31 cellular contexts compared by ENCODE assay signal in the genomic region with DNA sequence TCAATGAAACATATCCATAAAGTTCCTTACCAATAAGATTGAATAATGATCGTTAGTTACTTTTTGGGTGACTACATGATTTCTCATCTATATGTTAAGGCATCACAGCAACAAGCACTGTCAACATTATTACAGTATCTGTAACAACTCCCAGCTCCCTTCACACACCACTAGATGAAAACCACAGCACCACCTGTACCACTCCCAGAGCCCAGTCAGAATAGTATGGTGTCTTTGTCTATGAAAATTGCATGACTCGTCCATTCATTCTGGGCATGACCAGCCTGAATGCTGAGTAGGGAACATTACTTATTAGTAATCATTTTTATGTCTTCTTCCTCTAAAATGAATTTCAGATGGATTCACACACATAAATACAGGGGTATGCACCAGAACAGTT. TPM values are rescaled to one million over a fixed set of nuclear protein-coding genes. Genes with fewer than 3 reads are reported as not detected.
A peak's percentile ranks its signal among the peaks of the same experiment; 100 is the strongest.
DNase-seq lines count a peak whose midpoint lies in the region; ATAC-seq and TF ChIP-seq lines count a peak whose summit lies in the region.
"Had no signal": no experiment of that assay in that cellular context is flagged by ENCODE, and none has a peak within 500 bp of the region (broad histone marks: within the 10 kb centered on the region; RNA-seq: fewer than 3 reads in every experiment).

No MANE protein-coding gene starts in this region.

- H3K27me3 Mint-ChIP-seq in activated CD4-positive, alpha-beta T cell treated with anti-CD3 and anti-CD28 coated beads, Interleukin-2, amount 10 ng/mL, durations not matched to agents 24 days and 14 days = peaks cover 6% of the 10 kb centered on the region
- peaks cover 12% of the 10 kb centered on the region for H3K27me3 Mint-ChIP-seq in mesothelial cell of epicardium (ENCODE audit: low read depth)
- H3K27me3 Mint-ChIP-seq: activated naive CD8-positive, alpha-beta T cell had no signal

- no peaks in the 10 kb centered on the region for H3K27me3 ChIP-seq in MG63
- H3K27me3 ChIP-seq: ascending aorta, BE2C, ovary had no signal

- no peak overlapping the region for H3K4me3 Mint-ChIP-seq in activated CD4-positive, alpha-beta T cell treated with anti-CD3 and anti-CD28 coated beads, Interleukin-2, amount 10 ng/mL, durations not matched to agents 24 days and 14 days
- no peak overlapping the region for H3K4me3 Mint-ChIP-seq in mesothelial cell of epicardium
- H3K4me3 Mint-ChIP-seq: activated naive CD8-positive, alpha-beta T cell; CD8-positive, alpha-beta memory T cell had no signal

- ATAC-seq in activated naive CD4-positive, alpha-beta T cell treated with anti-CD3 and anti-CD28 coated beads, Interleukin-2, amount 50 U/mL, for 72 hours = peak; percentile 47 to 89
- ATAC-seq in stimulated activated naive CD8-positive, alpha-beta T cell treated with anti-CD3 and anti-CD28 coated beads, Interleukin-15, Interleukin-2, amounts not matched to agents 100 U/mL and 50 U/mL, for 24 hours = peak; percentile 23
- ATAC-seq: lower lobe of right lung, mucosa of descending colon had no signal

- TF ChIP-seq CTCF in fibroblast of mammary gland (conservative IDR thresholded peaks at IDR 0.05; ENCODE audit: control insufficient read depth, insufficient read depth, low read depth, low read length) (no peak), mesothelial cell of epicardium (IDR thresholded peaks at IDR 0.05; ENCODE audit: unreplicated experiment) (no peak)

- no peaks in the 10 kb centered on the region for H3K36me3 Mint-ChIP-seq in activated naive CD4-positive, alpha-beta T cell treated with anti-CD3 and anti-CD28 coated beads, Interleukin-2, amount 50 U/mL, for 72 hours
- no peaks in the 10 kb centered on the region for H3K36me3 Mint-ChIP-seq in activated CD4-positive, alpha-beta T cell treated with anti-CD3 and anti-CD28 coated beads, Interleukin-2, amount 10 ng/mL, durations not matched to agents 24 days and 14 days (ENCODE audit: low read depth)
- H3K36me3 Mint-ChIP-seq in mesothelial cell of epicardium = peaks cover 1% of the 10 kb centered on the region
- H3K36me3 Mint-ChIP-seq: CD8-positive, alpha-beta memory T cell had no signal

- intact Hi-C loops in activated CD4-positive, alpha-beta T cell treated with anti-CD3 and anti-CD28 coated beads, Interleukin-2, amount 10 ng/mL, durations not matched to agents 24 days and 14 days (cut with micrococcal nuclease) = no loop called here

- no peak overlapping the region for H3K4me3 ChIP-seq in MG63
- no peak overlapping the region for H3K4me3 ChIP-seq in fibroblast of mammary gland (ENCODE audit: control insufficient read depth, low read depth, low read length)
- H3K4me3 ChIP-seq: ascending aorta, lower lobe of right lung, mucosa of descending colon, ovary, SK-N-MC, smooth muscle cell had no signal

- H3K4me1 Mint-ChIP-seq in activated CD4-positive, alpha-beta T cell treated with anti-CD3 and anti-CD28 coated beads, Interleukin-2, amount 10 ng/mL, durations not matched to agents 24 days and 14 days = no peaks in the 10 kb centered on the region
- H3K4me1 Mint-ChIP-seq in mesothelial cell of epicardium = peaks cover 3% of the 10 kb centered on the region
- H3K4me1 Mint-ChIP-seq: CD8-positive, alpha-beta memory T cell had no signal

- H3K9me3 Mint-ChIP-seq in activated naive CD4-positive, alpha-beta T cell treated with anti-CD3 and anti-CD28 coated beads, Interleukin-2, amount 50 U/mL, for 72 hours = no peaks in the 10 kb centered on the region
- H3K9me3 Mint-ChIP-seq in activated CD4-positive, alpha-beta T cell treated with anti-CD3 and anti-CD28 coated beads, Interleukin-2, amount 10 ng/mL, durations not matched to agents 24 days and 14 days = peaks cover 3% of the 10 kb centered on the region
- peaks cover 11% of the 10 kb centered on the region for H3K9me3 Mint-ChIP-seq in mesothelial cell of epicardium

- DNase-seq in activated naive CD4-positive, alpha-beta T cell treated with anti-CD3 and anti-CD28 coated beads, Interleukin-2, amount 50 U/mL, for 72 hours (ENCODE audit: low spot score in 2 of 2) = no peak
- DNase-seq in activated naive CD4-positive, alpha-beta T cell (lab: John Stamatoyannopoulos, UW) = no peak
- peak; percentile 38 for DNase-seq in MG63
- peak; percentile 57 for DNase-seq in fibroblast of mammary gland (ENCODE audit: low read depth)
- no peak for DNase-seq in stimulated activated naive CD8-positive, alpha-beta T cell treated with anti-CD3 and anti-CD28 coated beads, Interleukin-15, Interleukin-2, amounts not matched to agents 100 U/mL and 50 U/mL, for 24 hours
- no peak for DNase-seq in activated CD4-positive, alpha-beta T cell treated with anti-CD3 and anti-CD28 coated beads, Interleukin-2, amount 10 ng/mL, durations not matched to agents 24 days and 14 days
- no peak for DNase-seq in mesothelial cell of epicardium (ENCODE audit: low spot score in 2 of 2, unreplicated experiment in 2 of 2)
- no peak for DNase-seq in activated effector memory CD4-positive, alpha-beta T cell treated with anti-CD3 and anti-CD28 coated beads, Interleukin-2, amount 50 U/mL, for 16 hours
- DNase-seq: ACHN; activated CD4-positive, alpha-beta T cell treated with anti-CD3 and anti-CD28 coated beads for 1 hour; BE2C; CD8-positive, alpha-beta memory T cell; DMS 273 treated with DMSO at 0.1 percent for 48 hours; EL; H7; kidney; lower lobe of right lung; mucosa of descending colon; NCI-H1105; NCI-H2029; NCI-H226; ovary; stimulated activated CD4-positive, alpha-beta T cell treated with anti-CD3 and anti-CD28 coated beads, Interleukin-2, amount 100 ng/mL, for 24 hours; T-helper 2 cell; trophoblast cell had no signal

- no peaks in the 10 kb centered on the region; the same call in 1 of the 2 replicates for H3K36me3 ChIP-seq in MG63
- H3K36me3 ChIP-seq: BE2C, lower lobe of right lung, ovary had no signal

- H3K9me3 ChIP-seq in MG63 = peaks cover 5% of the 10 kb centered on the region; the same call in 1 of the 2 replicates
- H3K9me3 ChIP-seq: ascending aorta, BE2C, lower lobe of right lung, mucosa of descending colon, ovary had no signal

- no peak overlapping the region for H3K27ac Mint-ChIP-seq in activated naive CD4-positive, alpha-beta T cell treated with anti-CD3 and anti-CD28 coated beads, Interleukin-2, amount 50 U/mL, for 72 hours
- H3K27ac Mint-ChIP-seq in activated CD4-positive, alpha-beta T cell treated with anti-CD3 and anti-CD28 coated beads, Interleukin-2, amount 10 ng/mL, durations not matched to agents 24 days and 14 days = no peak overlapping the region
- no peak overlapping the region for H3K27ac Mint-ChIP-seq in mesothelial cell of epicardium
- H3K27ac Mint-ChIP-seq: activated naive CD8-positive, alpha-beta T cell; CD8-positive, alpha-beta memory T cell; nephron had no signal

RNA-seq across cellular contexts. Expression of a gene that starts 7.1 kb away (rescaled TPM):
- under 1 TPM; 0.14 to 0.18 TPM for total RNA-seq in activated naive CD4-positive, alpha-beta T cell treated with anti-CD3 and anti-CD28 coated beads, Interleukin-2, amount 50 U/mL, for 72 hours
- 0.20 TPM in 1 of 2 replicates, not detected in the other for total RNA-seq in MG63 (2014; rRNA removed; shearing (Covaris generic); ENCODE audit: low replicate concordance)
- not detected in 2 replicates for total RNA-seq in activated CD4-positive, alpha-beta T cell treated with anti-CD3 and anti-CD28 coated beads, Interleukin-2, amount 10 ng/mL, durations not matched to agents 24 days and 14 days
- total RNA-seq in mesothelial cell of epicardium = 4.4 to 4.8 TPM (median 4.8 TPM) in 3 replicates

RNA-seq across cellular contexts. Expression of a gene that starts 52.9 kb away (rescaled TPM):
- under 1 TPM; 0.18 to 0.27 TPM for total RNA-seq in activated naive CD4-positive, alpha-beta T cell treated with anti-CD3 and anti-CD28 coated beads, Interleukin-2, amount 50 U/mL, for 72 hours
- total RNA-seq in MG63 (2014; rRNA removed; shearing (Covaris generic); ENCODE audit: low replicate concordance) = not detected in 2 replicates
- 0.17 TPM in 1 of 2 replicates, not detected in the other for total RNA-seq in activated CD4-positive, alpha-beta T cell treated with anti-CD3 and anti-CD28 coated beads, Interleukin-2, amount 10 ng/mL, durations not matched to agents 24 days and 14 days
- total RNA-seq in mesothelial cell of epicardium = 3.8 to 4.4 TPM (median 4.4 TPM) in 3 replicates
- total RNA-seq: RPMI7951 had no signal

Comparison
In these comparisons a context has a peak if more than half of its experiments do, and no peak if none do; other contexts are left out.
1. DNase-seq: peak in MG63 (single experiment) and fibroblast of mammary gland (single experiment); none in activated naive CD4-positive, alpha-beta T cell treated with anti-CD3 and anti-CD28 coated beads, Interleukin-2, amount 50 U/mL, for 72 hours (0 of 2), activated naive CD4-positive, alpha-beta T cell (0 of 4), stimulated activated naive CD8-positive, alpha-beta T cell treated with anti-CD3 and anti-CD28 coated beads, Interleukin-15, Interleukin-2, amounts not matched to agents 100 U/mL and 50 U/mL, for 24 hours (single experiment), activated CD4-positive, alpha-beta T cell treated with anti-CD3 and anti-CD28 coated beads, Interleukin-2, amount 10 ng/mL, durations not matched to agents 24 days and 14 days (single experiment), mesothelial cell of epicardium (0 of 2) and activated effector memory CD4-positive, alpha-beta T cell treated with anti-CD3 and anti-CD28 coated beads, Interleukin-2, amount 50 U/mL, for 16 hours (single experiment).